25 cellular contexts compared by ENCODE assay signal in genomic region chr11:19578871-19579270, GRCh38.
A peak's percentile ranks its signal among the peaks of the same experiment; 100 is the strongest.
DNase-seq lines count a peak whose midpoint lies in the region; ATAC-seq and TF ChIP-seq lines count a peak whose summit lies in the region.
"Had no signal": no experiment of that assay in that cellular context is flagged by ENCODE, and none has a peak within 500 bp of the region (broad histone marks: within the 10 kb centered on the region; RNA-seq: fewer than 3 reads in every experiment).

No MANE protein-coding gene starts in this region.

- H3K4me1 ChIP-seq in SK-N-SH (ENCODE audit: control insufficient read depth in 1 of 2, insufficient read depth in 2 of 2, low read depth in 1 of 2, low read length in 1 of 2) = peaks cover 15 to 42% of the 10 kb centered on the region in 2 experiments
- H3K4me1 ChIP-seq in gastroesophageal sphincter = peaks cover 13 to 59% (median 26%) of the 10 kb centered on the region in 3 donors
- H3K4me1 ChIP-seq in rectal smooth muscle tissue (ENCODE audit: control insufficient read depth, insufficient read depth, low read length) = peaks cover 41% of the 10 kb centered on the region
- H3K4me1 ChIP-seq in upper lobe of left lung = peaks cover 24 to 31% (median 27%) of the 10 kb centered on the region in 4 donors

- H3K9ac ChIP-seq in SK-N-SH (no peak overlapping the region), rectal smooth muscle tissue (ENCODE audit: low read length) (no peak overlapping the region)

- no peaks in the 10 kb centered on the region for H3K27me3 ChIP-seq in SK-N-SH (ENCODE audit: insufficient read depth)
- H3K27me3 ChIP-seq in gastroesophageal sphincter = no peaks in the 10 kb centered on the region
- no peaks in the 10 kb centered on the region for H3K27me3 ChIP-seq in rectal smooth muscle tissue (ENCODE audit: control insufficient read depth, insufficient read depth, low read length)
- no peaks in the 10 kb centered on the region for H3K27me3 ChIP-seq in upper lobe of left lung
- H3K27me3 ChIP-seq: brain microvascular endothelial cell had no signal

- no peaks in the 10 kb centered on the region for H3F3A ChIP-seq in SK-N-SH (replicated peaks; ENCODE audit: insufficient read depth)

- WGBS in SK-N-SH (ENCODE audit: low lambda C conversion rate) = 96% methylated on average over 2 of the region's 2 CpGs
- 50 to 65% methylated on average over 1 to 2 of the region's 2 CpGs for WGBS in gastroesophageal sphincter (ENCODE audit: low coverage in 1 of 2), 2 donors
- 91 to 93% methylated on average over 2 of the region's 2 CpGs for WGBS in upper lobe of left lung, 2 donors

- TF ChIP-seq CTCF in SK-N-SH (IDR thresholded peaks at IDR 0.05) (no peak), gastroesophageal sphincter (IDR thresholded peaks at IDR 0.05) (no peak), upper lobe of left lung (IDR thresholded peaks at IDR 0.05) (no peak), type B pancreatic cell (conservative IDR thresholded peaks at IDR 0.05) (no peak)

- no peaks in the 10 kb centered on the region for H3K79me2 ChIP-seq in SK-N-SH (ENCODE audit: insufficient read depth)

- H3K4me3 ChIP-seq in SK-N-SH (ENCODE audit: low read depth in 2 of 2, low read length in 1 of 2) (no peak overlapping the region), gastroesophageal sphincter (no peak overlapping the region), rectal smooth muscle tissue (ENCODE audit: low read length) (no peak overlapping the region), upper lobe of left lung (no peak overlapping the region)
- H3K4me3 ChIP-seq: lung had no signal

- H3K9me3 ChIP-seq in SK-N-SH (no peaks in the 10 kb centered on the region), gastroesophageal sphincter (no peaks in the 10 kb centered on the region), upper lobe of left lung (no peaks in the 10 kb centered on the region)

- H3K9me3 Mint-ChIP-seq in type B pancreatic cell = no peaks in the 10 kb centered on the region
- H3K9me3 Mint-ChIP-seq: H9 had no signal

- no peaks in the 10 kb centered on the region for H3K36me3 Mint-ChIP-seq in type B pancreatic cell
- H3K36me3 Mint-ChIP-seq: naive thymus-derived CD8-positive, alpha-beta T cell; stimulated activated naive B cell treated with anti-CD40 and anti-IgM and Interleukin-4, amounts not matched to agents 10 μg/mL and 1 μg/mL and 100 μg/mL, for 72 hours had no signal

- no peak overlapping the region; the same call in 1 of the 2 replicates for H3K4me2 ChIP-seq in SK-N-SH

- ATAC-seq in SK-N-SH treated with all-trans-retinoic acid at 6 μM for 48 hours (no peak), gastroesophageal sphincter (no peak), upper lobe of left lung (ENCODE audit: low FRiP score in 2 of 2) (no peak)
- ATAC-seq: naive thymus-derived CD8-positive, alpha-beta T cell; stimulated activated naive B cell treated with anti-CD40 and anti-IgM and Interleukin-4, amounts not matched to agents 10 μg/mL and 1 μg/mL and 100 μg/mL, for 72 hours had no signal

- no peaks in the 10 kb centered on the region for H3K9me2 ChIP-seq in SK-N-SH

- peaks cover 3% of the 10 kb centered on the region for H3K27me3 Mint-ChIP-seq in type B pancreatic cell
- H3K27me3 Mint-ChIP-seq: stimulated activated naive B cell treated with anti-CD40 and anti-IgM and Interleukin-4, amounts not matched to agents 10 μg/mL and 1 μg/mL and 100 μg/mL, for 72 hours had no signal

- TF ChIP-seq POLR2A in gastroesophageal sphincter (IDR thresholded peaks at IDR 0.05) (no peak), upper lobe of left lung (IDR thresholded peaks at IDR 0.05) (no peak)

- H3K36me3 ChIP-seq in SK-N-SH (replicated peaks in 1 of 2; ENCODE audit: control insufficient read depth in 1 of 2, insufficient read depth in 2 of 2, low read length in 1 of 2) (no peaks in the 10 kb centered on the region), gastroesophageal sphincter (no peaks in the 10 kb centered on the region), rectal smooth muscle tissue (ENCODE audit: control insufficient read depth, insufficient read depth, low read length) (no peaks in the 10 kb centered on the region), upper lobe of left lung (no peaks in the 10 kb centered on the region)
- H3K36me3 ChIP-seq: brain microvascular endothelial cell had no signal

- POLR2A ChIA-PET in SK-N-SH (lab: Yijun Ruan, JAX) = no interaction called here

- H3K27ac ChIP-seq in SK-N-SH (ENCODE audit: low read depth in 2 of 2, low read length in 1 of 2) = peak overlapping the region; percentile 71 to 98; a peak in 3 of 4 replicates
- peak overlapping the region; percentile 65 to 90 (median 89) for H3K27ac ChIP-seq in gastroesophageal sphincter
- H3K27ac ChIP-seq in rectal smooth muscle tissue (ENCODE audit: low read depth, low read length) = peak overlapping the region; percentile 84
- peak overlapping the region; percentile 44 to 56 (median 50) for H3K27ac ChIP-seq in upper lobe of left lung
- H3K27ac ChIP-seq: 22Rv1, brain microvascular endothelial cell, HL-60 had no signal

- no peak overlapping the region for H2AFZ ChIP-seq in SK-N-SH (ENCODE audit: low read depth)

- CTCF ChIA-PET in SK-N-SH (lab: Yijun Ruan, JAX) = interaction anchor here (1.2 to 1.4 kb wide), 2 partner anchors 14 to 24 kb away, joined by 4 read pairs; no protein-coding TSS in a partner anchor

- no peak overlapping the region for H3K4me3 Mint-ChIP-seq in type B pancreatic cell
- H3K4me3 Mint-ChIP-seq: H9; naive thymus-derived CD8-positive, alpha-beta T cell; stimulated activated naive B cell treated with anti-CD40 and anti-IgM and Interleukin-4, amounts not matched to agents 10 μg/mL and 1 μg/mL and 100 μg/mL, for 72 hours had no signal

- no peak for DNase-seq in SK-N-SH
- no peak for DNase-seq in upper lobe of left lung
- no peak for DNase-seq in AG20443 (ENCODE audit: low spot score)
- DNase-seq in OCI-M2 (lab: John Stamatoyannopoulos, UW; ENCODE audit: unreplicated experiment) = no peak
- no peak for DNase-seq in type B pancreatic cell (ENCODE audit: extremely low spot score, unreplicated experiment)
- DNase-seq: activated CD4-positive, alpha-beta T cell treated with anti-CD3 and anti-CD28 coated beads, Interleukin-2, amount 50 U/mL, for 48 hours; activated naive CD4-positive, alpha-beta T cell treated with anti-CD3 and anti-CD28 coated beads, Interleukin-2, amount 50 U/mL, for 16 hours; activated T-cell treated with anti-CD3 and anti-CD28 coated beads, Interleukin-2, amount 50 U/mL, for 1 hour; brain microvascular endothelial cell; DMS 273 treated with DMSO at 0.1 percent for 48 hours; erythroblast; GF-D8; H9; naive thymus-derived CD8-positive, alpha-beta T cell; NCI-H1930; NCI-H510A; stimulated activated naive B cell treated with anti-CD40 and anti-IgM and Interleukin-4, amounts not matched to agents 10 μg/mL and 1 μg/mL and 100 μg/mL, for 72 hours; T-helper 1 cell had no signal

- H3K4me1 Mint-ChIP-seq in type B pancreatic cell (ENCODE audit: unreplicated experiment) = peaks cover 28% of the 10 kb centered on the region
- H3K4me1 Mint-ChIP-seq: naive thymus-derived CD8-positive, alpha-beta T cell; stimulated activated naive B cell treated with anti-CD40 and anti-IgM and Interleukin-4, amounts not matched to agents 10 μg/mL and 1 μg/mL and 100 μg/mL, for 72 hours had no signal

- TF ChIP-seq EP300 in SK-N-SH (IDR thresholded peaks at IDR 0.05; ENCODE audit: borderline replicate concordance in 1 of 2, low read depth in 1 of 2, low read length in 1 of 2) (no peak), gastroesophageal sphincter (IDR thresholded peaks at IDR 0.05) (no peak), upper lobe of left lung (IDR thresholded peaks at IDR 0.05) (no peak)

- H3K27ac Mint-ChIP-seq in type B pancreatic cell = no peak overlapping the region
- H3K27ac Mint-ChIP-seq: naive thymus-derived CD8-positive, alpha-beta T cell; progenitor cell of endocrine pancreas; stimulated activated naive B cell treated with anti-CD40 and anti-IgM and Interleukin-4, amounts not matched to agents 10 μg/mL and 1 μg/mL and 100 μg/mL, for 72 hours had no signal

- TF ChIP-seq RAD21 in SK-N-SH (IDR thresholded peaks at IDR 0.05; ENCODE audit: low read length) = no peak

- H4K20me1 ChIP-seq in SK-N-SH (ENCODE audit: insufficient read depth) = no peaks in the 10 kb centered on the region

TF ChIP-seq in SK-N-SH, 30 proteins besides CTCF, POLR2A, EP300 and RAD21 (continues in another document):
- TF ChIP-seq CHD2 (IDR thresholded peaks at IDR 0.05; ENCODE audit: low read length, partially characterized antibody) (no peak), GATA2 (CRISPR knock-in tag; IDR thresholded peaks at IDR 0.05) (no peak), SMC3 (IDR thresholded peaks at IDR 0.05; ENCODE audit: low read depth, low read length) (no peak), GABPA (IDR thresholded peaks at IDR 0.05; ENCODE audit: low read depth) (no peak)
- TF ChIP-seq, protein P1, sequence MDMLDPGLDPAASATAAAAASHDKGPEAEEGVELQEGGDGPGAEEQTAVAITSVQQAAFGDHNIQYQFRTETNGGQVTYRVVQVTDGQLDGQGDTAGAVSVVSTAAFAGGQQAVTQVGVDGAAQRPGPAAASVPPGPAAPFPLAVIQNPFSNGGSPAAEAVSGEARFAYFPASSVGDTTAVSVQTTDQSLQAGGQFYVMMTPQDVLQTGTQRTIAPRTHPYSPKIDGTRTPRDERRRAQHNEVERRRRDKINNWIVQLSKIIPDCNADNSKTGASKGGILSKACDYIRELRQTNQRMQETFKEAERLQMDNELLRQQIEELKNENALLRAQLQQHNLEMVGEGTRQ (IDR thresholded peaks at IDR 0.05; ENCODE audit: borderline replicate concordance, low read depth, low read length) = no peak

TF ChIP-seq in SK-N-SH treated with all-trans-retinoic acid at 6 μM for 48 hours, 23 proteins besides CTCF, POLR2A, EP300 and RAD21 (continues in another document):
- TF ChIP-seq TCF4 (CRISPR knock-in tag; IDR thresholded peaks at IDR 0.05; ENCODE audit: borderline replicate concordance) = no peak
- TF ChIP-seq RARB (CRISPR knock-in tag; IDR thresholded peaks at IDR 0.05) = no peak
- TF ChIP-seq ISL1 (CRISPR knock-in tag; IDR thresholded peaks at IDR 0.05) = no peak
- no peak for TF ChIP-seq ZNF565 (CRISPR knock-in tag; conservative IDR thresholded peaks at IDR 0.05; ENCODE audit: low read depth)
- TF ChIP-seq CSDC2 (CRISPR knock-in tag; IDR thresholded peaks at IDR 0.05) = no peak
- TF ChIP-seq ESRRG (CRISPR knock-in tag; IDR thresholded peaks at IDR 0.05) = no peak
- no peak for TF ChIP-seq CSRNP3 (CRISPR knock-in tag; IDR thresholded peaks at IDR 0.05)
